Comparison of ENCODE assay signal across 1 cellular context in genomic region chr14:55025948-55026347, GRCh38.
TF ChIP-seq lines count a peak whose summit lies in the region.

No MANE protein-coding gene starts in this region.

TF ChIP-seq in H1, 55 proteins besides CTCF, POLR2A, EP300 and RAD21 (continued from another document):
- no peak for TF ChIP-seq CEBPB (IDR thresholded peaks at IDR 0.05; ENCODE audit: low read depth, low read length)
- no peak for TF ChIP-seq ZNF274 (IDR thresholded peaks at IDR 0.05; ENCODE audit: borderline replicate concordance, extremely low read depth, low read length)
- no peak for TF ChIP-seq GABPA (IDR thresholded peaks at IDR 0.05; ENCODE audit: borderline replicate concordance, insufficient read depth, low read length)
- TF ChIP-seq PHF8 (conservative IDR thresholded peaks at IDR 0.05; ENCODE audit: low read depth, low read length), result no peak
- no peak for TF ChIP-seq TBP (IDR thresholded peaks at IDR 0.05; ENCODE audit: low read depth, low read length)
- TF ChIP-seq CBX5 (IDR thresholded peaks at IDR 0.05; ENCODE audit: low read depth, low read length), result no peak
- TF ChIP-seq BACH1 (IDR thresholded peaks at IDR 0.05; ENCODE audit: low read length), result no peak
- TF ChIP-seq, protein P1, sequence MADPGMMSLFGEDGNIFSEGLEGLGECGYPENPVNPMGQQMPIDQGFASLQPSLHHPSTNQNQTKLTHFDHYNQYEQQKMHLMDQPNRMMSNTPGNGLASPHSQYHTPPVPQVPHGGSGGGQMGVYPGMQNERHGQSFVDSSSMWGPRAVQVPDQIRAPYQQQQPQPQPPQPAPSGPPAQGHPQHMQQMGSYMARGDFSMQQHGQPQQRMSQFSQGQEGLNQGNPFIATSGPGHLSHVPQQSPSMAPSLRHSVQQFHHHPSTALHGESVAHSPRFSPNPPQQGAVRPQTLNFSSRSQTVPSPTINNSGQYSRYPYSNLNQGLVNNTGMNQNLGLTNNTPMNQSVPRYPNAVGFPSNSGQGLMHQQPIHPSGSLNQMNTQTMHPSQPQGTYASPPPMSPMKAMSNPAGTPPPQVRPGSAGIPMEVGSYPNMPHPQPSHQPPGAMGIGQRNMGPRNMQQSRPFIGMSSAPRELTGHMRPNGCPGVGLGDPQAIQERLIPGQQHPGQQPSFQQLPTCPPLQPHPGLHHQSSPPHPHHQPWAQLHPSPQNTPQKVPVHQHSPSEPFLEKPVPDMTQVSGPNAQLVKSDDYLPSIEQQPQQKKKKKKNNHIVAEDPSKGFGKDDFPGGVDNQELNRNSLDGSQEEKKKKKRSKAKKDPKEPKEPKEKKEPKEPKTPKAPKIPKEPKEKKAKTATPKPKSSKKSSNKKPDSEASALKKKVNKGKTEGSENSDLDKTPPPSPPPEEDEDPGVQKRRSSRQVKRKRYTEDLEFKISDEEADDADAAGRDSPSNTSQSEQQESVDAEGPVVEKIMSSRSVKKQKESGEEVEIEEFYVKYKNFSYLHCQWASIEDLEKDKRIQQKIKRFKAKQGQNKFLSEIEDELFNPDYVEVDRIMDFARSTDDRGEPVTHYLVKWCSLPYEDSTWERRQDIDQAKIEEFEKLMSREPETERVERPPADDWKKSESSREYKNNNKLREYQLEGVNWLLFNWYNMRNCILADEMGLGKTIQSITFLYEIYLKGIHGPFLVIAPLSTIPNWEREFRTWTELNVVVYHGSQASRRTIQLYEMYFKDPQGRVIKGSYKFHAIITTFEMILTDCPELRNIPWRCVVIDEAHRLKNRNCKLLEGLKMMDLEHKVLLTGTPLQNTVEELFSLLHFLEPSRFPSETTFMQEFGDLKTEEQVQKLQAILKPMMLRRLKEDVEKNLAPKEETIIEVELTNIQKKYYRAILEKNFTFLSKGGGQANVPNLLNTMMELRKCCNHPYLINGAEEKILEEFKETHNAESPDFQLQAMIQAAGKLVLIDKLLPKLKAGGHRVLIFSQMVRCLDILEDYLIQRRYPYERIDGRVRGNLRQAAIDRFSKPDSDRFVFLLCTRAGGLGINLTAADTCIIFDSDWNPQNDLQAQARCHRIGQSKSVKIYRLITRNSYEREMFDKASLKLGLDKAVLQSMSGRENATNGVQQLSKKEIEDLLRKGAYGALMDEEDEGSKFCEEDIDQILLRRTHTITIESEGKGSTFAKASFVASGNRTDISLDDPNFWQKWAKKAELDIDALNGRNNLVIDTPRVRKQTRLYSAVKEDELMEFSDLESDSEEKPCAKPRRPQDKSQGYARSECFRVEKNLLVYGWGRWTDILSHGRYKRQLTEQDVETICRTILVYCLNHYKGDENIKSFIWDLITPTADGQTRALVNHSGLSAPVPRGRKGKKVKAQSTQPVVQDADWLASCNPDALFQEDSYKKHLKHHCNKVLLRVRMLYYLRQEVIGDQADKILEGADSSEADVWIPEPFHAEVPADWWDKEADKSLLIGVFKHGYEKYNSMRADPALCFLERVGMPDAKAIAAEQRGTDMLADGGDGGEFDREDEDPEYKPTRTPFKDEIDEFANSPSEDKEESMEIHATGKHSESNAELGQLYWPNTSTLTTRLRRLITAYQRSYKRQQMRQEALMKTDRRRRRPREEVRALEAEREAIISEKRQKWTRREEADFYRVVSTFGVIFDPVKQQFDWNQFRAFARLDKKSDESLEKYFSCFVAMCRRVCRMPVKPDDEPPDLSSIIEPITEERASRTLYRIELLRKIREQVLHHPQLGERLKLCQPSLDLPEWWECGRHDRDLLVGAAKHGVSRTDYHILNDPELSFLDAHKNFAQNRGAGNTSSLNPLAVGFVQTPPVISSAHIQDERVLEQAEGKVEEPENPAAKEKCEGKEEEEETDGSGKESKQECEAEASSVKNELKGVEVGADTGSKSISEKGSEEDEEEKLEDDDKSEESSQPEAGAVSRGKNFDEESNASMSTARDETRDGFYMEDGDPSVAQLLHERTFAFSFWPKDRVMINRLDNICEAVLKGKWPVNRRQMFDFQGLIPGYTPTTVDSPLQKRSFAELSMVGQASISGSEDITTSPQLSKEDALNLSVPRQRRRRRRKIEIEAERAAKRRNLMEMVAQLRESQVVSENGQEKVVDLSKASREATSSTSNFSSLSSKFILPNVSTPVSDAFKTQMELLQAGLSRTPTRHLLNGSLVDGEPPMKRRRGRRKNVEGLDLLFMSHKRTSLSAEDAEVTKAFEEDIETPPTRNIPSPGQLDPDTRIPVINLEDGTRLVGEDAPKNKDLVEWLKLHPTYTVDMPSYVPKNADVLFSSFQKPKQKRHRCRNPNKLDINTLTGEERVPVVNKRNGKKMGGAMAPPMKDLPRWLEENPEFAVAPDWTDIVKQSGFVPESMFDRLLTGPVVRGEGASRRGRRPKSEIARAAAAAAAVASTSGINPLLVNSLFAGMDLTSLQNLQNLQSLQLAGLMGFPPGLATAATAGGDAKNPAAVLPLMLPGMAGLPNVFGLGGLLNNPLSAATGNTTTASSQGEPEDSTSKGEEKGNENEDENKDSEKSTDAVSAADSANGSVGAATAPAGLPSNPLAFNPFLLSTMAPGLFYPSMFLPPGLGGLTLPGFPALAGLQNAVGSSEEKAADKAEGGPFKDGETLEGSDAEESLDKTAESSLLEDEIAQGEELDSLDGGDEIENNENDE (IDR thresholded peaks at IDR 0.05; ENCODE audit: insufficient replicate concordance, low read length), result no peak
- TF ChIP-seq NRF1 (IDR thresholded peaks at IDR 0.05; ENCODE audit: low read depth, low read length), result no peak
- no peak for TF ChIP-seq RXRA (IDR thresholded peaks at IDR 0.05; ENCODE audit: insufficient read depth, low read depth, low read length)
